Comparison of ENCODE assay signal across 1 cellular context in the genomic region with DNA sequence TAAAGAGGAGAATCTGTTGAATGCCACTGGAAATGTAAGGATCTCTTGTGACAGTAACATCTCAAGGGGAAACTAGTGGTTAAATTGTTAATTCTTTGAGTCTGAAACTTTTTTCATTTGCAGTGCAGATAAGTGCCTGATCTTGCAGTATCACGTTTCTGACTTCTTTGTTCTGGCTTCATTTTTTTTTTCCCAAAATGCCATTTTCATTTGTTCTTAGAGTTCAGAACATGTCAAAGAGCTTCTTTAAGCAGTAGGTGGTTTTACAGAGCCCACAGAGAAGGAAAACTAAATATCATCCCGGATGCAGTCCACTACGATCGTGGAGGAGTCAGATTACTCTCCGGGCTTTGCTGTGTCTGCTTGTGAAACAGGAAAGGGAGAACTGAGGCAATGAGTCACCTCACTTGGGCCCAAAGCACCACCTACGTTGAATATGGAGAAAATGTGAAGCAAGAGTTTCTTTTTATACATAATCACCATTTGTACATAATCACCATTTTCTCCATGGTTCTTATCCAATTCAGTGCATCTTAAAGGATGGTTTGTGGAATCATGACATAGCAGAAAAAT.
TF ChIP-seq lines count a peak whose summit lies in the region.

No MANE protein-coding gene starts in this region.

TF ChIP-seq in K562, 482 proteins besides CTCF, POLR2A, EP300 and RAD21 (continued from another document):
- TF ChIP-seq BCLAF1 (IDR thresholded peaks at IDR 0.05; ENCODE audit: borderline replicate concordance in 1 of 2, control insufficient read depth in 1 of 2, low read depth in 2 of 2, low read length in 1 of 2) (no peak), ZNF316 (IDR thresholded peaks at IDR 0.05) (0 out of 2 replicates have a peak, but pooled peaks have one; percentile 5)
